In genomic region chr19:294819-295686, GRCh38 we compare ENCODE assay signal across 8 cellular contexts. TPM values are rescaled to one million over a fixed set of nuclear protein-coding genes. Genes with fewer than 3 reads are reported as not detected.
DNase-seq lines count a peak whose midpoint lies in the region; ATAC-seq and TF ChIP-seq lines count a peak whose summit lies in the region.

No MANE protein-coding gene starts in this region.

- no peak overlapping the region for H3K27ac Mint-ChIP-seq in CD4-positive, CD25-positive, alpha-beta regulatory T cell
- no peak overlapping the region for H3K27ac Mint-ChIP-seq in memory B cell

- H3K9me3 ChIP-seq in CD4-positive, CD25-positive, alpha-beta regulatory T cell (ENCODE audit: control insufficient read depth in 2 of 2, low read length in 2 of 2) = no peaks in the 10 kb centered on the region
- H3K9me3 ChIP-seq in HUES64 (ENCODE audit: insufficient read depth, low read depth, low read length) = no peaks in the 10 kb centered on the region
- H3K9me3 ChIP-seq in duodenal mucosa (ENCODE audit: control insufficient read depth in 1 of 2, low read length in 2 of 2) = no peaks in the 10 kb centered on the region
- H3K9me3 ChIP-seq in PC-3 (ENCODE audit: low read length) = no peaks in the 10 kb centered on the region

- H3K4me1 ChIP-seq in CD4-positive, CD25-positive, alpha-beta regulatory T cell (ENCODE audit: control insufficient read depth, insufficient read depth, low read length, poor library complexity, severe bottlenecking) = peaks cover 12% of the 10 kb centered on the region
- peaks cover 12% of the 10 kb centered on the region; the same call in 1 of the 2 replicates for H3K4me1 ChIP-seq in HUES64 (ENCODE audit: insufficient read depth, low read length)
- H3K4me1 ChIP-seq in duodenal mucosa (ENCODE audit: control insufficient read depth in 1 of 2, insufficient read depth in 2 of 2, low read length in 2 of 2) = peaks cover 32 to 42% of the 10 kb centered on the region in 2 donors
- no peaks in the 10 kb centered on the region for H3K4me1 ChIP-seq in PC-3 (ENCODE audit: insufficient read depth, low read length)

- peak; percentile 44 to 62 for ATAC-seq in CD4-positive, CD25-positive, alpha-beta regulatory T cell (ENCODE audit: low read depth in 2 of 2)
- ATAC-seq in activated CD4-positive, CD25-positive, alpha-beta regulatory T cell treated with anti-CD3 and anti-CD28 coated beads, Interleukin-2, amount 50 U/mL, for 24 hours = peak; percentile 58 to 65
- peak; percentile 56 for ATAC-seq in memory B cell (ENCODE audit: low read depth)
- ATAC-seq in stimulated activated naive CD8-positive, alpha-beta T cell treated with anti-CD3 and anti-CD28 coated beads, Interleukin-15, Interleukin-2, amounts not matched to agents 100 U/mL and 50 U/mL, for 24 hours = peak; percentile 76
- no peak for ATAC-seq in PC-3
- no peak for ATAC-seq in HG02885 (IDR thresholded peaks at IDR 0.05; ENCODE audit: poor library complexity, unreplicated experiment)

- H3K36me3 Mint-ChIP-seq in CD4-positive, CD25-positive, alpha-beta regulatory T cell = no peaks in the 10 kb centered on the region
- H3K36me3 Mint-ChIP-seq in memory B cell = no peaks in the 10 kb centered on the region

- no peak overlapping the region for H2AFZ ChIP-seq in PC-3 (ENCODE audit: low read length)

- no peak overlapping the region for H3K4me3 ChIP-seq in CD4-positive, CD25-positive, alpha-beta regulatory T cell (ENCODE audit: low read depth, low read length)
- H3K4me3 ChIP-seq in HUES64 (ENCODE audit: low read length) (peak overlapping the region; percentile 41), duodenal mucosa (ENCODE audit: low read depth in 1 of 2, low read length in 2 of 2) (peak overlapping the region; percentile 8 to 10), PC-3 (ENCODE audit: low read length) (no peak overlapping the region)

- H4K20me1 ChIP-seq in PC-3 (ENCODE audit: low read length) = no peaks in the 10 kb centered on the region

- no peak for TF ChIP-seq CTCF in PC-3 (conservative IDR thresholded peaks at IDR 0.05; ENCODE audit: low read depth, low read length)

- WGBS in HUES64 = 24% methylated on average over 43 of the region's 43 CpGs

- intact Hi-C loops in PC-3 (cut with micrococcal nuclease) = no loop called here

- H3K36me3 ChIP-seq in CD4-positive, CD25-positive, alpha-beta regulatory T cell (ENCODE audit: control insufficient read depth, insufficient read depth, low read length) = no peaks in the 10 kb centered on the region
- no peaks in the 10 kb centered on the region for H3K36me3 ChIP-seq in HUES64 (ENCODE audit: insufficient read depth, low read length)
- H3K36me3 ChIP-seq in duodenal mucosa (ENCODE audit: control insufficient read depth in 1 of 2, insufficient read depth in 2 of 2, low read length in 2 of 2) = no peaks in the 10 kb centered on the region
- no peaks in the 10 kb centered on the region for H3K36me3 ChIP-seq in PC-3 (ENCODE audit: low read depth, low read length)

- H3K4me3 Mint-ChIP-seq in CD4-positive, CD25-positive, alpha-beta regulatory T cell = no peak overlapping the region
- H3K4me3 Mint-ChIP-seq in memory B cell = peak overlapping the region; percentile 12

- no TSS peak for BruUV-seq in PC-3 (replicated peaks; lab: Mats Ljungman, UMichigan)

- peaks cover 0 to 3% (median 0%) of the 10 kb centered on the region in 7 donors for H3K9me3 Mint-ChIP-seq in CD4-positive, CD25-positive, alpha-beta regulatory T cell
- no peaks in the 10 kb centered on the region for H3K9me3 Mint-ChIP-seq in memory B cell

- POLR2A ChIA-PET in PC-3 (lab: Charles Lee; ENCODE audit: unreplicated experiment) = no interaction called here

- peaks cover 0 to 15% (median under 1%) of the 10 kb centered on the region in 4 donors for H3K4me1 Mint-ChIP-seq in CD4-positive, CD25-positive, alpha-beta regulatory T cell
- H3K4me1 Mint-ChIP-seq in memory B cell = peaks cover 2% of the 10 kb centered on the region

- no peak overlapping the region for H3K9ac ChIP-seq in HUES64 (ENCODE audit: low read depth, low read length)
- no peak overlapping the region for H3K9ac ChIP-seq in duodenal mucosa (ENCODE audit: low read depth in 1 of 2, low read length in 2 of 2)
- no peak overlapping the region for H3K9ac ChIP-seq in PC-3 (ENCODE audit: low read length)

- peak; percentile 8 to 37 (median 20) for DNase-seq in CD4-positive, CD25-positive, alpha-beta regulatory T cell
- peak in 1 of 2 donors; percentile 50 for DNase-seq in memory B cell (ENCODE audit: low spot score in 2 of 2)
- DNase-seq in stimulated activated naive CD8-positive, alpha-beta T cell treated with anti-CD3 and anti-CD28 coated beads, Interleukin-15, Interleukin-2, amounts not matched to agents 100 U/mL and 50 U/mL, for 24 hours = peak; percentile 67
- DNase-seq in PC-3 = no peak

- H3K4me2 ChIP-seq in PC-3 (ENCODE audit: low read length) = no peak overlapping the region

- CTCF ChIA-PET in PC-3 (lab: Charles Lee) = no interaction called here

- H3K79me2 ChIP-seq in PC-3 (ENCODE audit: low read length) = no peaks in the 10 kb centered on the region

- H3K27me3 ChIP-seq in CD4-positive, CD25-positive, alpha-beta regulatory T cell (ENCODE audit: control insufficient read depth, insufficient read depth, low read length) = peaks cover 4% of the 10 kb centered on the region
- peaks cover 14% of the 10 kb centered on the region for H3K27me3 ChIP-seq in HUES64 (ENCODE audit: insufficient read depth, low read length)
- peaks cover 15 to 24% of the 10 kb centered on the region in 2 donors for H3K27me3 ChIP-seq in duodenal mucosa (ENCODE audit: control insufficient read depth in 1 of 2, insufficient read depth in 2 of 2, low read length in 2 of 2)
- H3K27me3 ChIP-seq in PC-3 (ENCODE audit: low read length) = no peaks in the 10 kb centered on the region

- no peaks in the 10 kb centered on the region for H3F3A ChIP-seq in PC-3 (ENCODE audit: low read length, unreplicated experiment)

- no peaks in the 10 kb centered on the region for H3K9me2 ChIP-seq in PC-3 (replicated peaks; ENCODE audit: low read length)

- peaks cover 39% of the 10 kb centered on the region for H3K27me3 Mint-ChIP-seq in CD4-positive, CD25-positive, alpha-beta regulatory T cell
- H3K27me3 Mint-ChIP-seq in memory B cell = peaks cover 17% of the 10 kb centered on the region

- H3K27ac ChIP-seq in CD4-positive, CD25-positive, alpha-beta regulatory T cell (ENCODE audit: insufficient read depth, low read length, poor library complexity, severe bottlenecking) = no peak overlapping the region
- H3K27ac ChIP-seq in HUES64 (ENCODE audit: low read depth, low read length) = no peak overlapping the region; the same call in 1 of the 2 replicates
- H3K27ac ChIP-seq in duodenal mucosa (ENCODE audit: low read depth, low read length) = no peak overlapping the region
- H3K27ac ChIP-seq in PC-3 (ENCODE audit: low read length) = no peak overlapping the region

RNA-seq across cellular contexts. Expression of gene PLPP2, which starts 3.9 kb away (rescaled TPM):
- 0.12 TPM for total RNA-seq in CD4-positive, CD25-positive, alpha-beta regulatory T cell
- under 1 TPM in 1 of 4 donors, not detected in 3; 0.22 TPM for polyA plus RNA-seq in CD4-positive, CD25-positive, alpha-beta regulatory T cell
- polyA plus RNA-seq in HUES64 (2013, experiment 1 of 2) = 39.5 TPM
- polyA plus RNA-seq in HUES64 (2013, experiment 2 of 2) = 28.5 TPM
- not detected in 2 replicates for total RNA-seq in PC-3 (2014; rRNA removed)

RNA-seq across cellular contexts. Expression of gene MIER2, which starts 49.5 kb away (rescaled TPM):
- 15.8 TPM for total RNA-seq in CD4-positive, CD25-positive, alpha-beta regulatory T cell
- 1 to 10 TPM; 2.0 to 4.3 (median 2.9) TPM for polyA plus RNA-seq in CD4-positive, CD25-positive, alpha-beta regulatory T cell
- 30.7 TPM for polyA plus RNA-seq in HUES64 (2013, experiment 1 of 2)
- 37.0 TPM for polyA plus RNA-seq in HUES64 (2013, experiment 2 of 2)
- total RNA-seq in PC-3 (2014; rRNA removed) = not detected in 2 replicates

Comparison
In these comparisons a context has a peak if more than half of its experiments do, and no peak if none do; other contexts are left out.
1. ATAC-seq: peak in CD4-positive, CD25-positive, alpha-beta regulatory T cell (2 of 2), activated CD4-positive, CD25-positive, alpha-beta regulatory T cell treated with anti-CD3 and anti-CD28 coated beads, Interleukin-2, amount 50 U/mL, for 24 hours (2 of 2), memory B cell (single experiment) and stimulated activated naive CD8-positive, alpha-beta T cell treated with anti-CD3 and anti-CD28 coated beads, Interleukin-15, Interleukin-2, amounts not matched to agents 100 U/mL and 50 U/mL, for 24 hours (single experiment); none in PC-3 (single experiment) and HG02885 (single experiment).
2. H3K4me3 ChIP-seq: peak in HUES64 (single experiment) and duodenal mucosa (2 of 2); none in CD4-positive, CD25-positive, alpha-beta regulatory T cell (single experiment) and PC-3 (single experiment).
3. RNA of gene MIER2, which starts 49.5 kb away (total RNA-seq): 15.8 TPM in CD4-positive, CD25-positive, alpha-beta regulatory T cell (single experiment); not detected in PC-3; every median in the first group is over 10 times any median in the second.